Comparison of ENCODE assay signal across 8 cellular contexts in genomic region chr12:87661770-87662402, GRCh38.
DNase-seq lines count a peak whose midpoint lies in the region; ATAC-seq lines count a peak whose summit lies in the region.

No MANE protein-coding gene starts in this region.

- H3K9ac ChIP-seq in subcutaneous abdominal adipose tissue (ENCODE audit: low read length in 5 of 5): peak overlapping the region in 2 of 5 donors; percentile 26 to 31

- H3K36me3 ChIP-seq in CD8-positive, alpha-beta memory T cell (ENCODE audit: insufficient read depth, low read length): no peaks in the 10 kb centered on the region
- H3K36me3 ChIP-seq in subcutaneous abdominal adipose tissue (ENCODE audit: control insufficient read depth in 5 of 5, insufficient read depth in 5 of 5, low read length in 5 of 5): no peaks in the 10 kb centered on the region
- no peaks in the 10 kb centered on the region for H3K36me3 ChIP-seq in effector memory CD4-positive, alpha-beta T cell (ENCODE audit: control insufficient read depth, insufficient read depth, low read length)

- H3K27ac Mint-ChIP-seq in CD8-positive, alpha-beta memory T cell: peak overlapping the region in 4 of 8 donors; percentile 7 to 75 (median 63)

- H3K36me3 Mint-ChIP-seq in CD8-positive, alpha-beta memory T cell: no peaks in the 10 kb centered on the region

- H3K9me3 ChIP-seq in CD8-positive, alpha-beta memory T cell (ENCODE audit: low read length): no peaks in the 10 kb centered on the region
- no peaks in the 10 kb centered on the region for H3K9me3 ChIP-seq in subcutaneous abdominal adipose tissue (ENCODE audit: control insufficient read depth in 5 of 5, low read length in 5 of 5)
- H3K9me3 ChIP-seq in effector memory CD4-positive, alpha-beta T cell (ENCODE audit: control insufficient read depth, low read length): no peaks in the 10 kb centered on the region

- peak overlapping the region; percentile 49 to 77 (median 62) for H3K4me3 Mint-ChIP-seq in CD8-positive, alpha-beta memory T cell

- no peaks in the 10 kb centered on the region for H3K4me1 ChIP-seq in CD8-positive, alpha-beta memory T cell (ENCODE audit: insufficient read depth, low read length)
- H3K4me1 ChIP-seq in subcutaneous abdominal adipose tissue (ENCODE audit: control insufficient read depth in 5 of 5, insufficient read depth in 5 of 5, low read length in 5 of 5): peaks cover 0 to 8% (median 5%) of the 10 kb centered on the region in 5 donors
- no peaks in the 10 kb centered on the region for H3K4me1 ChIP-seq in effector memory CD4-positive, alpha-beta T cell (ENCODE audit: control insufficient read depth, insufficient read depth, low read length, poor library complexity, severe bottlenecking)

- H3K9me3 Mint-ChIP-seq in CD8-positive, alpha-beta memory T cell: peaks cover 0 to 4% (median 0%) of the 10 kb centered on the region in 5 donors

- DNase-seq in CD8-positive, alpha-beta memory T cell: no peak
- DNase-seq in M059J (ENCODE audit: low read depth) (peak; percentile 31), hippocampal formation (lab: John Stamatoyannopoulos, UW) (no peak)
- DNase-seq in effector memory CD4-positive, alpha-beta T cell: no peak
- no peak for DNase-seq in stimulated activated CD8-positive, alpha-beta memory T cell treated with anti-CD3 and anti-CD28 coated beads, Interleukin-4, amount 100 ng/mL, for 48 hours

- H3K27ac ChIP-seq in CD8-positive, alpha-beta memory T cell (ENCODE audit: low read depth, low read length): no peak overlapping the region
- no peak overlapping the region for H3K27ac ChIP-seq in subcutaneous abdominal adipose tissue (ENCODE audit: low read depth, low read length)
- H3K27ac ChIP-seq in effector memory CD4-positive, alpha-beta T cell (ENCODE audit: insufficient read depth, low read length, poor library complexity, severe bottlenecking): no peak overlapping the region

- H3K4me1 Mint-ChIP-seq in CD8-positive, alpha-beta memory T cell: peaks cover 10 to 17% (median 15%) of the 10 kb centered on the region in 3 donors

- CTCF ChIA-PET in CD8-positive, alpha-beta memory T cell (lab: Charles Lee): no interaction called here

- POLR2A ChIA-PET in CD8-positive, alpha-beta memory T cell (lab: Charles Lee): no interaction called here

- no peak overlapping the region for H3K4me3 ChIP-seq in CD8-positive, alpha-beta memory T cell (ENCODE audit: low read length)
- H3K4me3 ChIP-seq in subcutaneous abdominal adipose tissue (ENCODE audit: low read depth in 1 of 5, low read length in 5 of 5): peak overlapping the region; percentile 21 to 58 (median 44)
- no peak overlapping the region for H3K4me3 ChIP-seq in effector memory CD4-positive, alpha-beta T cell (ENCODE audit: insufficient read depth, low read depth, low read length, poor library complexity, severe bottlenecking)

- peak; percentile 78 for ATAC-seq in GM21515 (IDR thresholded peaks at IDR 0.05; ENCODE audit: unreplicated experiment)
- peak; percentile 72 for ATAC-seq in esophagus mucosa

- H3K27me3 Mint-ChIP-seq in CD8-positive, alpha-beta memory T cell: no peaks in the 10 kb centered on the region

- H3K27me3 ChIP-seq in CD8-positive, alpha-beta memory T cell (ENCODE audit: insufficient read depth, low read length, poor library complexity, severe bottlenecking): no peaks in the 10 kb centered on the region
- no peaks in the 10 kb centered on the region for H3K27me3 ChIP-seq in subcutaneous abdominal adipose tissue (ENCODE audit: control insufficient read depth in 5 of 5, insufficient read depth in 4 of 5, low read length in 5 of 5)
- no peaks in the 10 kb centered on the region for H3K27me3 ChIP-seq in effector memory CD4-positive, alpha-beta T cell (replicated peaks; ENCODE audit: control insufficient read depth, insufficient read depth, low read length, poor library complexity, severe bottlenecking)

Comparison
In these comparisons a context has a peak if more than half of its experiments do, and no peak if none do; other contexts are left out.
1. H3K4me3 ChIP-seq: peak in subcutaneous abdominal adipose tissue (5 of 5); none in CD8-positive, alpha-beta memory T cell (single experiment) and effector memory CD4-positive, alpha-beta T cell (single experiment).